8 cellular contexts compared by ENCODE assay signal in genomic region chr2:199955007-199955338, GRCh38. TPM values are rescaled to one million over a fixed set of nuclear protein-coding genes. Genes with fewer than 3 reads are reported as not detected.
DNase-seq lines count a peak whose midpoint lies in the region; ATAC-seq and TF ChIP-seq lines count a peak whose summit lies in the region.

No MANE protein-coding gene starts in this region.

- peak overlapping the region; percentile 93 for H3K27ac Mint-ChIP-seq in activated naive CD4-positive, alpha-beta T cell treated with anti-CD3 and anti-CD28 coated beads, Interleukin-2, amount 10 ng/mL, durations not matched to agents 7 days and 5 days

- H3K9me3 ChIP-seq in mucosa of rectum (ENCODE audit: control insufficient read depth in 2 of 2, low read length in 2 of 2), result no peaks in the 10 kb centered on the region

- peak overlapping the region; percentile 77 to 95 for H3K4me3 ChIP-seq in mucosa of rectum (ENCODE audit: low read length in 2 of 2)

- no peaks in the 10 kb centered on the region for H3K27me3 ChIP-seq in mucosa of rectum (ENCODE audit: control insufficient read depth in 2 of 2, insufficient read depth in 2 of 2, low read length in 2 of 2)

- H3K9me3 Mint-ChIP-seq in activated naive CD4-positive, alpha-beta T cell treated with anti-CD3 and anti-CD28 coated beads, Interleukin-2, amount 10 ng/mL, durations not matched to agents 7 days and 5 days, result no peaks in the 10 kb centered on the region

- peak overlapping the region; percentile 79 to 91 for H3K9ac ChIP-seq in mucosa of rectum (ENCODE audit: low read depth in 1 of 2, low read length in 2 of 2)

- peak; percentile 42 for ATAC-seq in HG02763 (IDR thresholded peaks at IDR 0.05; ENCODE audit: unreplicated experiment)

- H3K4me1 ChIP-seq in mucosa of rectum (ENCODE audit: control insufficient read depth in 2 of 2, insufficient read depth in 2 of 2, low read length in 2 of 2), result peaks cover 12 to 25% of the 10 kb centered on the region in 2 donors

- POLR2A ChIA-PET in HEK293T (lab: Yijun Ruan, JAX), result interaction anchor here (1.0 to 1.1 kb wide), 3 partner anchors 19 to 793 kb away, joined by 3 to 4 read pairs (median 3); partner anchors contain the start of gene C2orf69

- H3K27me3 Mint-ChIP-seq in activated naive CD4-positive, alpha-beta T cell treated with anti-CD3 and anti-CD28 coated beads, Interleukin-2, amount 10 ng/mL, durations not matched to agents 7 days and 5 days, result no peaks in the 10 kb centered on the region

- no peak for DNase-seq in activated naive CD4-positive, alpha-beta T cell treated with anti-CD3 and anti-CD28 coated beads, Interleukin-2, amount 10 ng/mL, durations not matched to agents 7 days and 5 days
- DNase-seq in activated naive CD4-positive, alpha-beta T cell treated with anti-CD3 and anti-CD28 coated beads, Interleukin-2, amount 50 U/mL, for 16 hours, result no peak
- DNase-seq in NCI-H526 treated with DMSO at 0.1 percent for 48 hours (lab: John Stamatoyannopoulos, UW) (peak; percentile 87), dermis microvascular lymphatic vessel endothelial cell (ENCODE audit: low read depth in 2 of 2) (peak; percentile 7 to 66), retina (no peak), HEK293T (ENCODE audit: extremely low spot score) (no peak)

- peak overlapping the region; percentile 71 to 90 for H3K27ac ChIP-seq in mucosa of rectum (ENCODE audit: low read depth in 2 of 2, low read length in 2 of 2)

- peaks cover 71% of the 10 kb centered on the region for H3K4me1 Mint-ChIP-seq in activated naive CD4-positive, alpha-beta T cell treated with anti-CD3 and anti-CD28 coated beads, Interleukin-2, amount 10 ng/mL, durations not matched to agents 7 days and 5 days

- peaks cover 18% of the 10 kb centered on the region for H3K36me3 Mint-ChIP-seq in activated naive CD4-positive, alpha-beta T cell treated with anti-CD3 and anti-CD28 coated beads, Interleukin-2, amount 10 ng/mL, durations not matched to agents 7 days and 5 days

- H3K4me3 Mint-ChIP-seq in activated naive CD4-positive, alpha-beta T cell treated with anti-CD3 and anti-CD28 coated beads, Interleukin-2, amount 10 ng/mL, durations not matched to agents 7 days and 5 days, result peak overlapping the region; percentile 96

- H3K36me3 ChIP-seq in mucosa of rectum (ENCODE audit: control insufficient read depth in 2 of 2, insufficient read depth in 2 of 2, low read length in 2 of 2), result peaks cover 12 to 22% of the 10 kb centered on the region in 2 donors

- CTCF ChIA-PET in activated naive CD4-positive, alpha-beta T cell treated with anti-CD3 and anti-CD28 coated beads, Interleukin-2, amount 10 ng/mL, durations not matched to agents 7 days and 5 days (lab: Charles Lee), result interaction anchor here (0.9 kb wide), 1 partner anchor 10 kb away, joined by 3 read pairs; no protein-coding TSS in a partner anchor
- CTCF ChIA-PET in HEK293T (lab: Yijun Ruan, JAX), result no interaction called here

TF ChIP-seq in HEK293T, 16 proteins besides CTCF, POLR2A, EP300 and RAD21:
- TF ChIP-seq PKNOX1 (IDR thresholded peaks at IDR 0.05), result no peak
- no peak for TF ChIP-seq FOXA1 (IDR thresholded peaks at IDR 0.05)
- no peak for TF ChIP-seq CTBP1 (IDR thresholded peaks at IDR 0.05; ENCODE audit: borderline replicate concordance)
- no peak for TF ChIP-seq LEF1 (IDR thresholded peaks at IDR 0.05; ENCODE audit: borderline replicate concordance)
- TF ChIP-seq TARDBP (IDR thresholded peaks at IDR 0.05), result no peak
- no peak for TF ChIP-seq FOXM1 (IDR thresholded peaks at IDR 0.05; ENCODE audit: borderline replicate concordance)
- no peak for TF ChIP-seq SUZ12 (IDR thresholded peaks at IDR 0.05)
- TF ChIP-seq HDGF (IDR thresholded peaks at IDR 0.05; ENCODE audit: borderline replicate concordance), result no peak
- no peak for TF ChIP-seq ZNF384 (IDR thresholded peaks at IDR 0.05)
- TF ChIP-seq BHLHE40 (IDR thresholded peaks at IDR 0.05; ENCODE audit: borderline replicate concordance), result no peak
- TF ChIP-seq L3MBTL2 (conservative IDR thresholded peaks at IDR 0.05), result no peak
- TF ChIP-seq FOXK2 (IDR thresholded peaks at IDR 0.05), result no peak
- TF ChIP-seq ELF4 (IDR thresholded peaks at IDR 0.05), result no peak
- TF ChIP-seq ARNT (IDR thresholded peaks at IDR 0.05), result no peak
- no peak for TF ChIP-seq NFRKB (IDR thresholded peaks at IDR 0.05)
- TF ChIP-seq SP1 (IDR thresholded peaks at IDR 0.05), result no peak

RNA-seq across cellular contexts. Expression of gene TYW5, which starts 0.3 kb away (rescaled TPM):
- 4.2 and 5.1 TPM in 2 replicates for total RNA-seq in dermis microvascular lymphatic vessel endothelial cell

RNA-seq across cellular contexts. Expression of gene MAIP1, which starts 0.4 kb away (rescaled TPM):
- 24.9 and 28.4 TPM in 2 replicates for total RNA-seq in dermis microvascular lymphatic vessel endothelial cell

RNA-seq across cellular contexts. Expression of gene C2orf69, which starts 43.9 kb away (rescaled TPM):
- 6.4 and 9.2 TPM in 2 replicates for total RNA-seq in dermis microvascular lymphatic vessel endothelial cell

Comparison
In these comparisons a context has a peak if more than half of its experiments do, and no peak if none do; other contexts are left out.
1. DNase-seq: peak in NCI-H526 treated with DMSO at 0.1 percent for 48 hours (single experiment) and dermis microvascular lymphatic vessel endothelial cell (2 of 2); none in activated naive CD4-positive, alpha-beta T cell treated with anti-CD3 and anti-CD28 coated beads, Interleukin-2, amount 10 ng/mL, durations not matched to agents 7 days and 5 days (single experiment), activated naive CD4-positive, alpha-beta T cell treated with anti-CD3 and anti-CD28 coated beads, Interleukin-2, amount 50 U/mL, for 16 hours (single experiment), retina (single experiment) and HEK293T (single experiment).